ENCODE assay signal across 13 cellular contexts in the genomic region with DNA sequence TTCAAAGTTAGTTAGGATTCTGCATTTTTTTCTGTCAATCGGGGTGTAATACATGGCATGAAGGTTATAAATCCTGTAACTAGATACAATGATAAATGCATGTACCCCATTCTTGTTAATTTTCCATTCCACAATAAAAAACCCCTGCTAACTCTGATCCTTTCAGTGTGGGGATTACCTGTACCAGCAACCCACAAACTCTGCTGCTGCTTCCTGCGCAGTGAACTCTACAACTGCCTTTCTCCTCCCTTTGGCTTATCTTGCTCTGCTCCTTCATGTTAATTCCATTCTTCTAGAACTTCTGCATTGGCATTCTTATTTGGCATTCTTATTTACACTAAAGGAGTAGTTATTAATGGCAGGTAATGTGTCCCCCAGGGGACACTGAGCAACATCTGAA.
DNase-seq lines count a peak whose midpoint lies in the region; ATAC-seq and TF ChIP-seq lines count a peak whose summit lies in the region.
"Had no signal": no experiment of that assay in that cellular context is flagged by ENCODE, and none has a peak within 500 bp of the region (broad histone marks: within the 10 kb centered on the region; RNA-seq: fewer than 3 reads in every experiment).

No MANE protein-coding gene starts in this region.

- no peaks in the 10 kb centered on the region for H3K27me3 Mint-ChIP-seq in GM23338 (ENCODE audit: insufficient read depth, low read depth, poor library complexity)
- H3K27me3 Mint-ChIP-seq in activated naive CD8-positive, alpha-beta T cell treated with anti-CD3 and anti-CD28 coated beads, Interleukin-2, amount 50 U/mL, for 24 hours: no peaks in the 10 kb centered on the region

- H3K27ac ChIP-seq in GM23338 (ENCODE audit: low read depth): no peak overlapping the region

- peak; percentile 63 for DNase-seq in activated effector memory CD4-positive, alpha-beta T cell treated with anti-CD3 and anti-CD28 coated beads, Interleukin-2, amount 50 U/mL, for 16 hours
- no peak for DNase-seq in activated effector memory CD4-positive, alpha-beta T cell treated with Interleukin-2 at 50 U/mL for 16 hours
- DNase-seq in GM23338 (ENCODE audit: low spot score) (no peak), cardiac septum (ENCODE audit: low spot score) (no peak), Right ventricle myocardium superior (no peak), middle frontal gyrus (ENCODE audit: extremely low spot score, low spot score) (no peak)
- no peak for DNase-seq in activated naive CD8-positive, alpha-beta T cell treated with anti-CD3 and anti-CD28 coated beads, Interleukin-2, amount 50 U/mL, for 24 hours
- DNase-seq: HFFc6, MM.1S, NCI-H187 treated with DMSO at 0.1 percent for 48 hours, NCI-H2171 treated with DMSO at 0.1 percent for 48 hours, NCI-H774 had no signal

- no peaks in the 10 kb centered on the region for H3K9me3 Mint-ChIP-seq in GM23338
- H3K9me3 Mint-ChIP-seq in activated naive CD8-positive, alpha-beta T cell treated with anti-CD3 and anti-CD28 coated beads, Interleukin-2, amount 50 U/mL, for 24 hours: no peaks in the 10 kb centered on the region
- H3K9me3 Mint-ChIP-seq: HFFc6 had no signal

- H2AFZ ChIP-seq in GM23338: no peak overlapping the region

- peaks cover 22% of the 10 kb centered on the region for H3K4me1 Mint-ChIP-seq in GM23338
- H3K4me1 Mint-ChIP-seq in activated naive CD8-positive, alpha-beta T cell treated with anti-CD3 and anti-CD28 coated beads, Interleukin-2, amount 50 U/mL, for 24 hours: peaks cover 37% of the 10 kb centered on the region

- no peaks in the 10 kb centered on the region for H3F3A ChIP-seq in GM23338 (replicated peaks; ENCODE audit: low read depth)

- intact Hi-C loops in cardiac septum (cut with DNase I) (no loop called here), Right ventricle myocardium superior (cut with DNase I) (no loop called here)

- no peak overlapping the region for H3K4me3 ChIP-seq in GM23338

- H3K9me2 ChIP-seq in GM23338 (ENCODE audit: insufficient read depth): no peaks in the 10 kb centered on the region

- H3K4me2 ChIP-seq in GM23338: no peak overlapping the region

- H4K20me1 ChIP-seq in GM23338 (replicated peaks; ENCODE audit: insufficient read depth): no peaks in the 10 kb centered on the region

- 0 out of 2 replicates have a peak, but pooled peaks cover 3% of the 10 kb centered on the region for H3K4me1 ChIP-seq in GM23338 (ENCODE audit: insufficient read depth)

- no peaks in the 10 kb centered on the region for H3K79me2 ChIP-seq in GM23338 (replicated peaks; ENCODE audit: insufficient read depth)

- no peaks in the 10 kb centered on the region for H3K36me3 ChIP-seq in GM23338 (ENCODE audit: insufficient read depth)

- H3K4me3 Mint-ChIP-seq in GM23338: no peak overlapping the region
- H3K4me3 Mint-ChIP-seq in activated naive CD8-positive, alpha-beta T cell treated with anti-CD3 and anti-CD28 coated beads, Interleukin-2, amount 50 U/mL, for 24 hours: no peak overlapping the region
- H3K4me3 Mint-ChIP-seq: HFFc6 had no signal

- no peaks in the 10 kb centered on the region for H3K27me3 ChIP-seq in GM23338 (ENCODE audit: insufficient read depth)

- no peaks in the 10 kb centered on the region for H3K36me3 Mint-ChIP-seq in GM23338 (ENCODE audit: low read depth)
- no peaks in the 10 kb centered on the region for H3K36me3 Mint-ChIP-seq in activated naive CD8-positive, alpha-beta T cell treated with anti-CD3 and anti-CD28 coated beads, Interleukin-2, amount 50 U/mL, for 24 hours (ENCODE audit: low read depth)

- TF ChIP-seq CTCF in GM23338 (conservative IDR thresholded peaks at IDR 0.05; ENCODE audit: low read depth in 2 of 2): no peak

- peak overlapping the region; percentile 16; the same call in 1 of the 2 replicates for H3K27ac Mint-ChIP-seq in GM23338
- H3K27ac Mint-ChIP-seq in activated naive CD8-positive, alpha-beta T cell treated with anti-CD3 and anti-CD28 coated beads, Interleukin-2, amount 50 U/mL, for 24 hours: peak overlapping the region; percentile 37
- H3K27ac Mint-ChIP-seq: HFFc6 had no signal

- no peak for ATAC-seq in GM23338
- ATAC-seq in activated naive CD8-positive, alpha-beta T cell treated with anti-CD3 and anti-CD28 coated beads, Interleukin-2, amount 50 U/mL, for 24 hours: no peak
- ATAC-seq in Right ventricle myocardium superior (ENCODE audit: poor library complexity): no peak
- ATAC-seq: Right ventricle myocardium inferior had no signal

TF ChIP-seq in GM23338, 12 proteins besides CTCF, POLR2A, EP300 and RAD21 (continues in another document):
- TF ChIP-seq CREB1 (CRISPR knock-in tag; IDR thresholded peaks at IDR 0.05; ENCODE audit: low read depth): no peak
- TF ChIP-seq, protein P1, sequence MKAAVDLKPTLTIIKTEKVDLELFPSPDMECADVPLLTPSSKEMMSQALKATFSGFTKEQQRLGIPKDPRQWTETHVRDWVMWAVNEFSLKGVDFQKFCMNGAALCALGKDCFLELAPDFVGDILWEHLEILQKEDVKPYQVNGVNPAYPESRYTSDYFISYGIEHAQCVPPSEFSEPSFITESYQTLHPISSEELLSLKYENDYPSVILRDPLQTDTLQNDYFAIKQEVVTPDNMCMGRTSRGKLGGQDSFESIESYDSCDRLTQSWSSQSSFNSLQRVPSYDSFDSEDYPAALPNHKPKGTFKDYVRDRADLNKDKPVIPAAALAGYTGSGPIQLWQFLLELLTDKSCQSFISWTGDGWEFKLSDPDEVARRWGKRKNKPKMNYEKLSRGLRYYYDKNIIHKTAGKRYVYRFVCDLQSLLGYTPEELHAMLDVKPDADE (IDR thresholded peaks at IDR 0.05): no peak
- no peak for TF ChIP-seq REST (IDR thresholded peaks at IDR 0.05; ENCODE audit: unreplicated experiment)
- TF ChIP-seq ZNF331 (CRISPR knock-in tag; IDR thresholded peaks at IDR 0.05; ENCODE audit: low read depth): no peak
